In the genomic region with DNA sequence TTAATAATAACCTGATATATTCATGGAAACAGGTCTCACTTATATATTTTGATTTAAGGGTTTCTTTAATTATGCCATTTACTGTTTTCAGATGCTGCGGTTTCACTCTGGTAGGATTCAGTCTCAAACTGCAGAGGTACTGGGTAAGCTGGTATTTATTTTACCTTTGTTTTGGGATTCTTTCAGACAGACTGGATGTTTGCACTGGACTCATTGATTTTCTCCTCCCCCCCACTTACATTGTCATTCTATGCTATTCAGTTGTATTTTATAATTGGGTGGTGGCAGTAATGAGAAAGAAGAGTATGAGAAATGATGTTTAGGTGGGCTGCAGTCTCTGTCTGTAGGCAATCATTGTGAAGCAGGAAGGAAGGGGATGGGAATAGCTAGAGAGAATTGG, we compare ENCODE assay signal across 17 cellular contexts.
A peak's percentile ranks its signal among the peaks of the same experiment; 100 is the strongest.
DNase-seq lines count a peak whose midpoint lies in the region; TF ChIP-seq lines count a peak whose summit lies in the region.
"Had no signal": no experiment of that assay in that cellular context is flagged by ENCODE, and none has a peak within 500 bp of the region (broad histone marks: within the 10 kb centered on the region; RNA-seq: fewer than 3 reads in every experiment).

No MANE protein-coding gene starts in this region.

- H4K20me1 ChIP-seq in neural progenitor cell (ENCODE audit: low read depth): no peaks in the 10 kb centered on the region

- H3K9ac ChIP-seq in endodermal cell (ENCODE audit: extremely low read depth, low read length, poor library complexity, severe bottlenecking): no peak overlapping the region
- H3K9ac ChIP-seq in neural progenitor cell: no peak overlapping the region

- no peaks in the 10 kb centered on the region for H3K9me3 ChIP-seq in endodermal cell (ENCODE audit: control insufficient read depth, low read length)
- no peaks in the 10 kb centered on the region for H3K9me3 ChIP-seq in neural progenitor cell (ENCODE audit: low read depth)
- H3K9me3 ChIP-seq in tibial artery: no peaks in the 10 kb centered on the region
- peaks cover 0 to 6% (median 0%) of the 10 kb centered on the region in 3 donors for H3K9me3 ChIP-seq in adrenal gland (replicated peaks in 1 of 3)
- H3K9me3 ChIP-seq: BE2C, MG63, SJSA1 had no signal

- peaks cover 24% of the 10 kb centered on the region for H3K27me3 Mint-ChIP-seq in T-helper 1 cell treated with Interleukin-12 subunit alpha and Interleukin-12 subunit beta and Interleukin-4 antibody, amounts not matched to agents 30 μg/mL and 1 μg/mL, for 36 hours (ENCODE audit: low read depth)
- peaks cover 26% of the 10 kb centered on the region for H3K27me3 Mint-ChIP-seq in endodermal cell (ENCODE audit: insufficient read depth)
- H3K27me3 Mint-ChIP-seq in neural progenitor cell (ENCODE audit: insufficient read depth, low read depth): peaks cover 7% of the 10 kb centered on the region

- no peak overlapping the region for H2AFZ ChIP-seq in neural progenitor cell (replicated peaks)

- H3K79me2 ChIP-seq in neural progenitor cell (ENCODE audit: low read depth): no peaks in the 10 kb centered on the region

- intact Hi-C loops in tibial artery (cut with DNase I; ENCODE audit: low total_unique reads): no loop called here
- intact Hi-C loops in adrenal gland (cut with DNase I): no loop called here

- no peak overlapping the region for H3K4me3 Mint-ChIP-seq in T-helper 1 cell treated with Interleukin-12 subunit alpha and Interleukin-12 subunit beta and Interleukin-4 antibody, amounts not matched to agents 30 μg/mL and 1 μg/mL, for 36 hours
- H3K4me3 Mint-ChIP-seq in endodermal cell: no peak overlapping the region
- H3K4me3 Mint-ChIP-seq in neural progenitor cell: no peak overlapping the region

- no peaks in the 10 kb centered on the region for H3K36me3 Mint-ChIP-seq in T-helper 1 cell treated with Interleukin-12 subunit alpha and Interleukin-12 subunit beta and Interleukin-4 antibody, amounts not matched to agents 30 μg/mL and 1 μg/mL, for 36 hours (ENCODE audit: low read depth)
- H3K36me3 Mint-ChIP-seq in endodermal cell (ENCODE audit: low read depth): no peaks in the 10 kb centered on the region
- no peaks in the 10 kb centered on the region for H3K36me3 Mint-ChIP-seq in neural progenitor cell

- H3K27me3 ChIP-seq in HL-60 (ENCODE audit: insufficient read depth, poor library complexity, severe bottlenecking) (no peaks in the 10 kb centered on the region), endodermal cell (ENCODE audit: control insufficient read depth, insufficient read depth, low read length, poor library complexity, severe bottlenecking) (peaks cover 28% of the 10 kb centered on the region), neural progenitor cell (peaks cover 18% of the 10 kb centered on the region), tibial artery (peaks cover 0 to 3% of the 10 kb centered on the region in 2 donors), adrenal gland (no peaks in the 10 kb centered on the region)
- H3K27me3 ChIP-seq: BE2C, MG63 had no signal

- WGBS in endodermal cell (ENCODE audit: insufficient coverage in 1 of 2, insufficient read length in 1 of 2), 2 experiments: no CpG with 5 or more reads among the region's 1 CpG
- 83 to 96% (median 95%) methylated on average over 1 of the region's 1 CpG for whole genome bisulfite sequencing in adrenal gland, 4 donors

- peak overlapping the region; percentile 1 for H3K27ac Mint-ChIP-seq in T-helper 1 cell treated with Interleukin-12 subunit alpha and Interleukin-12 subunit beta and Interleukin-4 antibody, amounts not matched to agents 30 μg/mL and 1 μg/mL, for 36 hours
- peak overlapping the region; percentile 8 for H3K27ac Mint-ChIP-seq in endodermal cell
- peak overlapping the region; percentile 5 for H3K27ac Mint-ChIP-seq in neural progenitor cell

- TF ChIP-seq CTCF in HL-60 (IDR thresholded peaks at IDR 0.05; ENCODE audit: insufficient read depth, low read length) (no peak), endodermal cell (conservative IDR thresholded peaks at IDR 0.05) (no peak), neural progenitor cell (IDR thresholded peaks at IDR 0.05) (no peak), tibial artery (IDR thresholded peaks at IDR 0.05) (no peak), adrenal gland (IDR thresholded peaks at IDR 0.05) (no peak)

- no peak for DNase-seq in T-helper 1 cell
- DNase-seq in HL-60 (ENCODE audit: low read depth in 1 of 2, low spot score in 1 of 2): no peak
- no peak for DNase-seq in endodermal cell
- no peak for DNase-seq in neural progenitor cell (ENCODE audit: low spot score)
- no peak for DNase-seq in tibial artery
- DNase-seq in SW 1271 (lab: John Stamatoyannopoulos, UW): no peak
- DNase-seq in adrenal gland: no peak
- DNase-seq: 8988T, BE2C, GOT3, KG1, MG63, NCI-H1105, NCI-H1694, NCI-H524 had no signal

- no peaks in the 10 kb centered on the region for H3K9me3 Mint-ChIP-seq in T-helper 1 cell treated with Interleukin-12 subunit alpha and Interleukin-12 subunit beta and Interleukin-4 antibody, amounts not matched to agents 30 μg/mL and 1 μg/mL, for 36 hours
- H3K9me3 Mint-ChIP-seq in endodermal cell (no peaks in the 10 kb centered on the region), neural progenitor cell (no peaks in the 10 kb centered on the region)

- peak overlapping the region; percentile 64 for H3K4me2 ChIP-seq in neural progenitor cell

- no peaks in the 10 kb centered on the region for H3K36me3 ChIP-seq in endodermal cell (ENCODE audit: control insufficient read depth, insufficient read depth, low read length)
- no peaks in the 10 kb centered on the region for H3K36me3 ChIP-seq in neural progenitor cell
- no peaks in the 10 kb centered on the region for H3K36me3 ChIP-seq in tibial artery
- H3K36me3 ChIP-seq in adrenal gland (replicated peaks in 1 of 2): no peaks in the 10 kb centered on the region
- H3K36me3 ChIP-seq: BE2C, MG63, SJSA1 had no signal

- no peak overlapping the region for H3K4me3 ChIP-seq in HL-60 (replicated peaks; ENCODE audit: insufficient read depth, low read length)
- H3K4me3 ChIP-seq in endodermal cell (ENCODE audit: low read length): peak overlapping the region; percentile 30
- H3K4me3 ChIP-seq in neural progenitor cell: no peak overlapping the region
- no peak overlapping the region for H3K4me3 ChIP-seq in tibial artery
- no peak overlapping the region for H3K4me3 ChIP-seq in adrenal gland
- H3K4me3 ChIP-seq: MG63, SJSA1 had no signal

- peaks cover 18% of the 10 kb centered on the region for H3K4me1 Mint-ChIP-seq in T-helper 1 cell treated with Interleukin-12 subunit alpha and Interleukin-12 subunit beta and Interleukin-4 antibody, amounts not matched to agents 30 μg/mL and 1 μg/mL, for 36 hours (ENCODE audit: low read depth)
- H3K4me1 Mint-ChIP-seq in endodermal cell (peaks cover 36% of the 10 kb centered on the region), neural progenitor cell (peaks cover 43% of the 10 kb centered on the region)

- peak overlapping the region; percentile 54 for H3K27ac ChIP-seq in HL-60 (replicated peaks)
- H3K27ac ChIP-seq in endodermal cell (ENCODE audit: low read depth, low read length): no peak overlapping the region
- no peak overlapping the region for H3K27ac ChIP-seq in neural progenitor cell
- H3K27ac ChIP-seq in tibial artery: no peak overlapping the region
- H3K27ac ChIP-seq in adrenal gland: no peak overlapping the region
- H3K27ac ChIP-seq: SJSA1 had no signal

- H3F3A ChIP-seq in neural progenitor cell (ENCODE audit: low read depth): peaks cover 21% of the 10 kb centered on the region

- TF ChIP-seq POLR2A in adrenal gland (IDR thresholded peaks at IDR 0.05): no peak

- H3K4me1 ChIP-seq in endodermal cell (ENCODE audit: control insufficient read depth, insufficient read depth, low read length) (peaks cover 16% of the 10 kb centered on the region), neural progenitor cell (peaks cover 33% of the 10 kb centered on the region), tibial artery (no peaks in the 10 kb centered on the region), adrenal gland (replicated peaks in 1 of 2) (no peaks in the 10 kb centered on the region)
- H3K4me1 ChIP-seq: BE2C, SJSA1 had no signal
